Comparison of ENCODE assay signal across 8 cellular contexts in the genomic region with DNA sequence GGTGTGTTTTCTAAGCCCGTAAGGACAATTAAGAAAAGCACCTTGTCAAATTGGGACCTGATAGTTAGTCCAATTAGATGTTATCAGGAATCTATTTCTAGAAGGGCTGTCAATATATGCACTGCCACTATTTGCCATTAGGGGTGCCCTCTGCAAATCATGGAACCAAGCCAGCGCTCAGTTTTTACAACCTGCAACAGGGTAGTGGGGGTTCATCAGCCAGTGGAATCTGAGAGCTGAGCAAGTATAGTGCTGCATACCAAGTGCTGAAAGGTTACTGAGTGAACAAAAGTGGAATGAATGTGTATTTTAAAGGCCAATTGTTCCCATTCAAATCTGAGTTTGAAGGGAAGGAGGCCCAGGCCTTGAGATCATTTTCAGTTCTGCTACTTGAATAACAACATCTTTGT. TPM values are rescaled to one million over a fixed set of nuclear protein-coding genes. Genes with fewer than 3 reads are reported as not detected.
DNase-seq lines count a peak whose midpoint lies in the region; ATAC-seq, FAIRE-seq and TF ChIP-seq lines count a peak whose summit lies in the region.

No MANE protein-coding gene starts in this region.

- H3K4me3 ChIP-seq in HL-60 (replicated peaks; ENCODE audit: insufficient read depth, low read length) (no peak overlapping the region), RWPE2 (ENCODE audit: severe bottlenecking) (no peak overlapping the region), astrocyte (ENCODE audit: insufficient read depth, low read depth, low read length) (no peak overlapping the region)

- H3K4me1 ChIP-seq in RWPE2 (ENCODE audit: insufficient read depth, poor library complexity, severe bottlenecking) = peaks cover 15% of the 10 kb centered on the region
- peaks cover 12% of the 10 kb centered on the region for H3K4me1 ChIP-seq in astrocyte (ENCODE audit: insufficient read depth, low read length)

- H3K4me2 ChIP-seq in astrocyte (ENCODE audit: low read length) = peak overlapping the region; percentile 30

- H3K36me3 Mint-ChIP-seq in astrocyte (ENCODE audit: low read depth, unreplicated experiment) = no peaks in the 10 kb centered on the region

- H3K4me3 Mint-ChIP-seq in astrocyte (ENCODE audit: unreplicated experiment) = no peak overlapping the region

- no peaks in the 10 kb centered on the region for H3K9me3 ChIP-seq in RWPE2 (ENCODE audit: severe bottlenecking)
- H3K9me3 ChIP-seq in astrocyte (ENCODE audit: insufficient read depth, low read depth, low read length) = no peaks in the 10 kb centered on the region

- FAIRE-seq in astrocyte (lab: Jason Lieb, UNC) = no peak

- H3K4me1 Mint-ChIP-seq in astrocyte (ENCODE audit: low read depth, unreplicated experiment) = peaks cover 7% of the 10 kb centered on the region

- no peaks in the 10 kb centered on the region for H4K20me1 ChIP-seq in astrocyte (ENCODE audit: insufficient read depth, low read length)

- H3K27ac ChIP-seq in HL-60 (replicated peaks) = no peak overlapping the region
- H3K27ac ChIP-seq in RWPE2 (ENCODE audit: poor library complexity, severe bottlenecking) = no peak overlapping the region
- no peak overlapping the region for H3K27ac ChIP-seq in astrocyte (ENCODE audit: low read depth, low read length)

- H2AFZ ChIP-seq in astrocyte (ENCODE audit: low read depth, low read length) = peak overlapping the region; percentile 6

- H3K9ac ChIP-seq in astrocyte (ENCODE audit: low read length) = no peak overlapping the region

- ATAC-seq in RWPE2 (ENCODE audit: low read depth) = peak; percentile 75
- ATAC-seq in GM21576 (IDR thresholded peaks at IDR 0.05; ENCODE audit: unreplicated experiment) = no peak

- TF ChIP-seq CTCF in HL-60 (IDR thresholded peaks at IDR 0.05; ENCODE audit: insufficient read depth, low read length) (peak; percentile 58), RWPE2 (IDR thresholded peaks at IDR 0.05; ENCODE audit: poor library complexity, severe bottlenecking) (peak; percentile 70), astrocyte (IDR thresholded peaks at IDR 0.05; ENCODE audit: insufficient read depth, low read depth, low read length) (peak; percentile 68)

- DNase-seq in NCI-H748 (lab: John Stamatoyannopoulos, UW; ENCODE audit: unreplicated experiment) = peak; percentile 54
- no peak for DNase-seq in NCI-H748 treated with DMSO at 0.1 percent for 48 hours (lab: John Stamatoyannopoulos, UW)
- DNase-seq in HL-60 (ENCODE audit: low read depth in 1 of 2, low spot score in 1 of 2) = peak in 1 of 2 experiments; percentile 31
- no peak for DNase-seq in RWPE2 (ENCODE audit: low spot score)
- peak; percentile 47 for DNase-seq in astrocyte (ENCODE audit: low read depth)
- peak; percentile 53 for DNase-seq in iPS-NIHi7 (ENCODE audit: extremely low spot score)
- DNase-seq in stimulated activated CD8-positive, alpha-beta memory T cell treated with anti-CD3 and anti-CD28 coated beads, Interleukin-4, amount 100 ng/mL, for 48 hours = peak; percentile 47

- H3K79me2 ChIP-seq in astrocyte (ENCODE audit: insufficient read depth, low read length) = peaks cover 84% of the 10 kb centered on the region

- H3K9me3 Mint-ChIP-seq in astrocyte (ENCODE audit: unreplicated experiment) = no peaks in the 10 kb centered on the region

- no peaks in the 10 kb centered on the region for H3K27me3 ChIP-seq in HL-60 (ENCODE audit: insufficient read depth, poor library complexity, severe bottlenecking)
- H3K27me3 ChIP-seq in RWPE2 (ENCODE audit: insufficient read depth, poor library complexity, severe bottlenecking) = no peaks in the 10 kb centered on the region
- no peaks in the 10 kb centered on the region for H3K27me3 ChIP-seq in astrocyte (ENCODE audit: insufficient read depth, low read length)

- no peaks in the 10 kb centered on the region for H3K27me3 Mint-ChIP-seq in astrocyte (ENCODE audit: low read depth, unreplicated experiment)

- H3K36me3 ChIP-seq in RWPE2 (ENCODE audit: low read depth) (peaks cover 71% of the 10 kb centered on the region), astrocyte (ENCODE audit: insufficient read depth, low read length) (peaks cover 5% of the 10 kb centered on the region)

- no peak overlapping the region for H3K27ac Mint-ChIP-seq in astrocyte (ENCODE audit: unreplicated experiment)

RNA-seq across cellular contexts. Expression of a gene that starts 10.4 kb away (rescaled TPM):
- 10.3 and 14.9 TPM in 2 replicates for total RNA-seq in astrocyte

RNA-seq across cellular contexts. Expression of a gene that starts 11.0 kb away (rescaled TPM):
- total RNA-seq in astrocyte = 34.0 and 42.6 TPM in 2 replicates

RNA-seq across cellular contexts. Expression of a gene that starts 43.9 kb away (rescaled TPM):
- total RNA-seq in astrocyte = 19.5 and 19.7 TPM in 2 replicates

RNA-seq across cellular contexts. Expression of a gene that starts 54.4 kb away (rescaled TPM):
- 4.2 and 4.7 TPM in 2 replicates for total RNA-seq in astrocyte

RNA-seq across cellular contexts. Expression of a gene that starts 59.3 kb away (rescaled TPM):
- 23.2 and 25.4 TPM in 2 replicates for total RNA-seq in astrocyte

Comparison
In these comparisons a context has a peak if more than half of its experiments do, and no peak if none do; other contexts are left out.
1. DNase-seq: peak in NCI-H748 (single experiment), astrocyte (single experiment), iPS-NIHi7 (single experiment) and stimulated activated CD8-positive, alpha-beta memory T cell treated with anti-CD3 and anti-CD28 coated beads, Interleukin-4, amount 100 ng/mL, for 48 hours (single experiment); none in NCI-H748 treated with DMSO at 0.1 percent for 48 hours (single experiment) and RWPE2 (single experiment).
2. Peak in every context shown above with its lines, with median percentiles within 50 percentile points of each other: CTCF ChIP-seq.